In the genomic region with DNA sequence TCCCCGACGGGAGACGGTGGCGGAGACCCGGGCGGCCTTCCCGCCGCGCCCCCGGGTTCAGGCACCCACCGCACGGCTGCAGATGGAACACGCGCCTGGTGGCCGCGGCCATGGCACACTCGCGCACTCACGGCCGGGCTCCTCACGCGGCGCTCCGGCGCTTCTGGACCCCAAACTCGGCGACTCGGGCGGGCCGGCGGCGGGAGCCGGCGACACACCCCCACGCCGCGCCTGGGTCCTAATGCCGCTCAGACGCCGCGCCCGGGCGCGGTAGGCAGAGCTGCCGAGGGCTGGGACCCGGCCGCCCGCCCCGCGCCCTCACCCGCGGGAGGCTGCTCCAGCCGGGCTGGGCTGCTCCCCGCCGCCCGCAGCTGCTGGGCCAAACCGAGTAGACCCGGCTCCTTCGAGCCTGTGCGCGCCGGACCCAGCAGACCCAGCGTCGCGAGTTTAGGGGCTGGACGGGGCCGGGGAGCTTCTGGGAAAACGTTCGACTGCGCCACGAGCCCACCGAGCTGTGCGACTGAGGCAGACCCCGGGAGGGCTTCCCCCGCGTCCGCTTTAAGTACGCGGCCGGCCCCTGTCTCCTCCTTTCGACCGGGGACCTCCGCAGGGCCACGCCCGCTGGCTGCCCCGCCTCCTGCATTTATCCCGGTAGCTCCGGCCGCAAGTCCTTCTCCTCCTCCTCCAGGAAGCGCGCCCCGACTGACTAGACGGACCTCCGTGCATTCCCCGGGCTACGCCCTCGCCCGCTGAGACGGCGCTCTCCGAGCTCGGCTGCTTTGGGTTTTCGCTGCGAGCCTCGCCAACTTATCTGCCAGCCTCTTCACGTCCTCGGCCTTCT, we compare ENCODE assay signal across 8 cellular contexts. TPM values are rescaled to one million over a fixed set of nuclear protein-coding genes. Genes with fewer than 3 reads are reported as not detected.
DNase-seq lines count a peak whose midpoint lies in the region; TF ChIP-seq lines count a peak whose summit lies in the region.

A gene (minus strand): TSS at position 165 of the 841 bp plus-strand sequence. CDS start 53 bp downstream, at position 112.

- H3T11ph ChIP-seq in H9 (ENCODE audit: low read length), result no peak within 1 kb of the TSS

- H2AFZ ChIP-seq in H9 (ENCODE audit: low read length) (no peak within 1 kb of the TSS), neuron (ENCODE audit: low read depth, low read length) (peak within 1 kb of the TSS; percentile 95)

- DNase-seq in DMS153 treated with DMSO at 0.1 percent for 48 hours (lab: John Stamatoyannopoulos, UW; ENCODE audit: unreplicated experiment) (peak; percentile 35), H9 (peak; percentile 87), NCI-H774 (lab: John Stamatoyannopoulos, UW) (peak; percentile 58), foreskin melanocyte (peak; percentile 68), occipital lobe (lab: John Stamatoyannopoulos, UW) (no peak), amniotic stem cell (lab: John Stamatoyannopoulos, UW) (no peak)
- peak; percentile 34 for DNase-seq in activated T-helper 2 cell treated with anti-CD3 and anti-CD28 coated beads, Interferon-gamma antibody, Interleukin-2, Interleukin-4, amounts not matched to agents 10 μg/mL and 5 μg/mL and 100 μg/mL, durations not matched to agents 14 hours and 24 hours and 36 hours (ENCODE audit: low spot score)

- peaks cover 18% of the 10 kb centered on the region; the same call in 1 of the 2 replicates for H3K27me3 ChIP-seq in H9 (ENCODE audit: insufficient read depth, low read length)
- peaks cover 60% of the 10 kb centered on the region for H3K27me3 ChIP-seq in neuron (ENCODE audit: insufficient read depth, low read length)

- no peak within 1 kb of the TSS for H2BK120ac ChIP-seq in H9 (ENCODE audit: low read depth, low read length, poor library complexity, severe bottlenecking)

- H3K4me3 ChIP-seq in neuron (ENCODE audit: low read length), result peak within 1 kb of the TSS; percentile 56

- H3K9me3 Mint-ChIP-seq in H9, result no peaks in the 10 kb centered on the region; a peak in 1 of 5 replicates
- no peaks in the 10 kb centered on the region for H3K9me3 Mint-ChIP-seq in activated T-helper 2 cell treated with anti-CD3 and anti-CD28 coated beads, Interferon-gamma antibody, Interleukin-2, Interleukin-4, amounts not matched to agents 10 μg/mL and 5 μg/mL and 100 μg/mL, durations not matched to agents 14 hours and 24 hours and 36 hours

- H3K36me3 Mint-ChIP-seq in H9 (ENCODE audit: insufficient read depth in 1 of 3, low read depth in 3 of 3), result peaks cover 0 to 10% (median 5%) of the 10 kb centered on the region in 3 experiments; a peak in 2 of 7 replicates
- no peaks in the 10 kb centered on the region for H3K36me3 Mint-ChIP-seq in activated T-helper 2 cell treated with anti-CD3 and anti-CD28 coated beads, Interferon-gamma antibody, Interleukin-2, Interleukin-4, amounts not matched to agents 10 μg/mL and 5 μg/mL and 100 μg/mL, durations not matched to agents 14 hours and 24 hours and 36 hours (ENCODE audit: low read depth)

- no peak within 1 kb of the TSS for H3K56ac ChIP-seq in H9 (ENCODE audit: insufficient read length, low read depth, low read length)

- no peak within 1 kb of the TSS for H4K8ac ChIP-seq in H9 (replicated peaks; ENCODE audit: insufficient read length, low read depth, low read length)

- WGBS in H9 (ENCODE audit: extremely low coverage, insufficient read length, low lambda C conversion rate), result no CpG with 5 or more reads among the region's 107 CpGs

- H3K18ac ChIP-seq in H9 (ENCODE audit: insufficient read length, low read depth, low read length), result no peak within 1 kb of the TSS

- H3K9me3 ChIP-seq in H9 (ENCODE audit: control insufficient read depth, low read depth, low read length) (no peaks in the 10 kb centered on the region), neuron (ENCODE audit: low read length) (peaks cover 7% of the 10 kb centered on the region)

- H2BK12ac ChIP-seq in H9 (ENCODE audit: insufficient read length, low read depth, low read length), result no peak within 1 kb of the TSS

- no peak within 1 kb of the TSS for H2AK5ac ChIP-seq in H9 (ENCODE audit: insufficient read length, low read length)

- peak within 1 kb of the TSS; percentile 88 to 95 for H3K4me3 Mint-ChIP-seq in H9
- peak within 1 kb of the TSS; percentile 85 for H3K4me3 Mint-ChIP-seq in activated T-helper 2 cell treated with anti-CD3 and anti-CD28 coated beads, Interferon-gamma antibody, Interleukin-2, Interleukin-4, amounts not matched to agents 10 μg/mL and 5 μg/mL and 100 μg/mL, durations not matched to agents 14 hours and 24 hours and 36 hours (ENCODE audit: low read depth)

- H2BK15ac ChIP-seq in H9 (ENCODE audit: low read depth, low read length), result no peak within 1 kb of the TSS

- H2BK5ac ChIP-seq in H9 (ENCODE audit: insufficient read length, low read length), result no peak within 1 kb of the TSS

- H3K79me2 ChIP-seq in H9 (ENCODE audit: insufficient read depth, low read length), result no peaks in the 10 kb centered on the region

- no peak within 1 kb of the TSS; the same call in 1 of the 2 replicates for H3K14ac ChIP-seq in H9 (ENCODE audit: insufficient read depth, low read length)

- intact Hi-C loops in activated T-helper 2 cell treated with anti-CD3 and anti-CD28 coated beads, Interferon-gamma antibody, Interleukin-2, Interleukin-4, amounts not matched to agents 10 μg/mL and 5 μg/mL and 100 μg/mL, durations not matched to agents 14 hours and 24 hours and 36 hours (cut with micrococcal nuclease), result loop anchor here (2.0 kb wide), 1 partner anchor 232 kb away; a partner anchor contains a TSS

- H3K9ac ChIP-seq in H9 (ENCODE audit: extremely low read depth, insufficient read length, low read length), result peak within 1 kb of the TSS; percentile 1

- no peaks in the 10 kb centered on the region for H3K36me3 ChIP-seq in neuron (ENCODE audit: insufficient read depth, low read length)

- no peak within 1 kb of the TSS for H3K4ac ChIP-seq in H9 (ENCODE audit: low read depth, low read length)

- no peak within 1 kb of the TSS for H3K27ac ChIP-seq in H9 (ENCODE audit: insufficient read length, low read depth, low read length)

- H3K23ac ChIP-seq in H9 (ENCODE audit: insufficient read length, low read depth, low read length), result no peak within 1 kb of the TSS

- peaks cover 18% of the 10 kb centered on the region for H3K23me2 ChIP-seq in H9 (ENCODE audit: insufficient read length, low read depth, low read length, poor library complexity, severe bottlenecking)

- peaks cover 62% of the 10 kb centered on the region for H3K27me3 Mint-ChIP-seq in H9 (ENCODE audit: low read depth)
- H3K27me3 Mint-ChIP-seq in activated T-helper 2 cell treated with anti-CD3 and anti-CD28 coated beads, Interferon-gamma antibody, Interleukin-2, Interleukin-4, amounts not matched to agents 10 μg/mL and 5 μg/mL and 100 μg/mL, durations not matched to agents 14 hours and 24 hours and 36 hours (ENCODE audit: low read depth), result peaks cover 55% of the 10 kb centered on the region

- H4K91ac ChIP-seq in H9 (ENCODE audit: insufficient read length, low read depth, low read length), result no peak within 1 kb of the TSS

- H3K4me1 ChIP-seq in H9 (ENCODE audit: insufficient read depth, low read length), result no peaks in the 10 kb centered on the region; the same call in 1 of the 2 replicates
- no peaks in the 10 kb centered on the region for H3K4me1 ChIP-seq in neuron (ENCODE audit: insufficient read depth, low read length)

- no peak within 1 kb of the TSS; a peak in 3 of 7 replicates for H3K27ac Mint-ChIP-seq in H9
- no peak within 1 kb of the TSS for H3K27ac Mint-ChIP-seq in activated T-helper 2 cell treated with anti-CD3 and anti-CD28 coated beads, Interferon-gamma antibody, Interleukin-2, Interleukin-4, amounts not matched to agents 10 μg/mL and 5 μg/mL and 100 μg/mL, durations not matched to agents 14 hours and 24 hours and 36 hours

- no peaks in the 10 kb centered on the region for H3K79me1 ChIP-seq in H9 (ENCODE audit: insufficient read depth, low read depth, low read length, poor library complexity, severe bottlenecking)

- peak within 1 kb of the TSS; percentile 62 for H3K4me2 ChIP-seq in H9 (ENCODE audit: insufficient read depth, insufficient read length, low read length)

- H4K5ac ChIP-seq in H9 (ENCODE audit: insufficient read length, low read depth, low read length), result no peak within 1 kb of the TSS

- H4K20me1 ChIP-seq in H9 (ENCODE audit: control insufficient read depth, insufficient read depth, insufficient read length), result no peaks in the 10 kb centered on the region

- no peak within 1 kb of the TSS for H2BK20ac ChIP-seq in H9 (ENCODE audit: low read depth, low read length, poor library complexity, severe bottlenecking)

- TF ChIP-seq CTCF in H9 (conservative IDR thresholded peaks at IDR 0.05), result no peak

- H3K4me1 Mint-ChIP-seq in H9, result peaks cover 16 to 29% of the 10 kb centered on the region in 2 experiments
- peaks cover 8% of the 10 kb centered on the region for H3K4me1 Mint-ChIP-seq in activated T-helper 2 cell treated with anti-CD3 and anti-CD28 coated beads, Interferon-gamma antibody, Interleukin-2, Interleukin-4, amounts not matched to agents 10 μg/mL and 5 μg/mL and 100 μg/mL, durations not matched to agents 14 hours and 24 hours and 36 hours (ENCODE audit: low read depth)

RNA-seq across cellular contexts. Expression of the gene that starts here (rescaled TPM):
- total RNA-seq in H9 (2021) (25.5 and 29.4 TPM in 2 replicates), occipital lobe (not detected)
- total RNA-seq in activated T-helper 2 cell treated with anti-CD3 and anti-CD28 coated beads, Interferon-gamma antibody, Interleukin-2, Interleukin-4, amounts not matched to agents 10 μg/mL and 5 μg/mL and 100 μg/mL, durations not matched to agents 14 hours and 24 hours and 36 hours, result 1.6 and 2.5 TPM in 2 replicates

Comparison
In these comparisons a context has a peak if more than half of its experiments do, and no peak if none do; other contexts are left out.
1. DNase-seq: peak in DMS153 treated with DMSO at 0.1 percent for 48 hours (single experiment), H9 (single experiment), NCI-H774 (single experiment), activated T-helper 2 cell treated with anti-CD3 and anti-CD28 coated beads, Interferon-gamma antibody, Interleukin-2, Interleukin-4, amounts not matched to agents 10 μg/mL and 5 μg/mL and 100 μg/mL, durations not matched to agents 14 hours and 24 hours and 36 hours (single experiment) and foreskin melanocyte (single experiment); none in occipital lobe (single experiment) and amniotic stem cell (single experiment).